35 cellular contexts compared by ENCODE assay signal in genomic region chr6:143247586-143247985, GRCh38.
"Had no signal": no experiment of that assay in that cellular context is flagged by ENCODE, and none has a peak within 500 bp of the region (broad histone marks: within the 10 kb centered on the region; RNA-seq: fewer than 3 reads in every experiment).

No MANE protein-coding gene starts in this region.

- DNase-seq: Karpas-422, Kasumi-1, KBM-7, KG1, MG63, MM.1S, MV-4-11, NCI-H1048, NCI-H1092, NCI-H1092 treated with DMSO at 0.1 percent for 48 hours, NCI-H1105, NCI-H1105 treated with DMSO at 0.1 percent for 48 hours, NCI-H1417, NCI-H1417 treated with DMSO at 0.1 percent for 48 hours, NCI-H1436, NCI-H1436 treated with DMSO at 0.1 percent for 48 hours, NCI-H146, NCI-H1694, NCI-H1694 treated with DMSO at 0.1 percent for 48 hours, NCI-H187, NCI-H187 treated with DMSO at 0.1 percent for 48 hours, NCI-H1930, NCI-H2029, NCI-H2029 treated with DMSO at 0.1 percent for 48 hours, NCI-H2081, NCI-H2081 treated with DMSO at 0.1 percent for 48 hours, NCI-H2107, NCI-H2171, NCI-H2171 treated with DMSO at 0.1 percent for 48 hours, NCI-H2227 treated with DMSO at 0.1 percent for 48 hours, NCI-H226, NCI-H345, NCI-H446, NCI-H446 treated with DMSO at 0.1 percent for 48 hours had no signal

- H3K4me2 ChIP-seq: KMS-11 had no signal

- H3K36me3 ChIP-seq: MG63 had no signal

- H3K9me3 ChIP-seq: MG63 had no signal

- H3K27ac ChIP-seq: KMS-11 had no signal

- H3K9ac ChIP-seq: KMS-11 had no signal

- H3K27me3 ChIP-seq: MG63 had no signal

- H3K4me3 ChIP-seq: MG63 had no signal
